Comparison of ENCODE assay signal across 1 cellular context in genomic region chr11:67318239-67318555, GRCh38.
TF ChIP-seq lines count a peak whose summit lies in the region.

No MANE protein-coding gene starts in this region.

TF ChIP-seq in IMR-90, 13 proteins besides CTCF, POLR2A, EP300 and RAD21 (continued from another document):
- TF ChIP-seq CEBPB (IDR thresholded peaks at IDR 0.05; ENCODE audit: low read depth, low read length) (no peak), FOS (IDR thresholded peaks at IDR 0.05; ENCODE audit: low read depth, low read length) (no peak), MAZ (IDR thresholded peaks at IDR 0.05; ENCODE audit: borderline replicate concordance, low read depth, low read length) (no peak), USF2 (IDR thresholded peaks at IDR 0.05; ENCODE audit: low read depth, low read length) (no peak), MXI1 (IDR thresholded peaks at IDR 0.05; ENCODE audit: borderline replicate concordance, low read depth, low read length) (no peak), RCOR1 (IDR thresholded peaks at IDR 0.05; ENCODE audit: insufficient replicate concordance, low read length) (no peak), SMC3 (IDR thresholded peaks at IDR 0.05; ENCODE audit: low read depth, low read length) (no peak), BHLHE40 (IDR thresholded peaks at IDR 0.05; ENCODE audit: low read depth, low read length) (no peak), CHD1 (IDR thresholded peaks at IDR 0.05; ENCODE audit: low read depth, low read length) (no peak)
